ENCODE assay signal across 2 cellular contexts in the genomic region with DNA sequence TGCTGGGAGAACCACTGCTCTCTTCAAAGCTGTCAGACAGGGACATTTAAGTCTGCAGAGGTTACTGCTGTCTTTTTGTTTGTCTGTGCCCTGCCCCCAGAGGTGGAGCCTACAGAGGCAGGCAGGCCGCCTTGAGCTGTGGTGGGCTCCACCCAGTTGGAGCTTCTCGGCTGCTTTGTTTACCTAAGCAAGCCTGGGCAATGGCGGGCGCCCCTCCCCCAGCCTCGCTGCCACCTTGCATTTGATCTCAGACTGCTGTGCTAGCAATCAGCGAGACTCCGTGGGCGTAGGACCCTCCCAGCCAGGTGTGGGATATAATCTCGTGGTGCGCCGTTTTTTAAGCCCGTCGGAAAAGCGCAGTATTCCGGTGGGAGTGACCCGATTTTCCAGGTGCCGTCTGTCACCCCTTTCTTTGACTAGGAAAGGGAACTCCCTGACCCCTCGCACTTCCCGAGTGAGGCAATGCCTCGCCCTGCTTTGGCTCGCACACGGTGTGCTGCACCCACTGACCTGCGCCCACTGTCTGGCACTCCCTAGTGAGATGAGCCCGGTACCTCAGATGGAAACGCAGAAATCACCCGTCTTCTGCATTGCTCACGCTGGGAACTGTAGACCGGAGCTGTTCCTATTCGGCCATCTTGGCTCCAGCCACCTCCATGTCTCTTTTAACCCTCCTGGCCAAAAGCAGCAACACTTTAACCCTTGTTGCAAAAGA. TPM values are rescaled to one million over a fixed set of nuclear protein-coding genes. Genes with fewer than 3 reads are reported as not detected.
"Had no signal": no experiment of that assay in that cellular context is flagged by ENCODE, and none has a peak within 500 bp of the region (broad histone marks: within the 10 kb centered on the region; RNA-seq: fewer than 3 reads in every experiment).

No MANE protein-coding gene starts in this region.

RNA-seq across cellular contexts. Expression of a gene that starts 44.1 kb away (rescaled TPM):
- total RNA-seq: ascending aorta had no signal
- polyA plus RNA-seq: cardiac muscle cell had no signal
